Comparison of ENCODE assay signal across 32 cellular contexts in genomic region chr2:12400543-12400942, GRCh38.
"Had no signal": no experiment of that assay in that cellular context is flagged by ENCODE, and none has a peak within 500 bp of the region (broad histone marks: within the 10 kb centered on the region; RNA-seq: fewer than 3 reads in every experiment).

No MANE protein-coding gene starts in this region.

- H3K4me3 ChIP-seq: adrenal gland, body of pancreas, breast epithelium had no signal

- H3K36me3 Mint-ChIP-seq: activated naive CD8-positive, alpha-beta T cell treated with anti-CD3 and anti-CD28 coated beads for 36 hours had no signal

- H3K27ac ChIP-seq: adrenal gland, body of pancreas, brain microvascular endothelial cell, breast epithelium had no signal

- H3K27me3 ChIP-seq: adrenal gland, body of pancreas, brain microvascular endothelial cell, breast epithelium had no signal

- H3K27me3 Mint-ChIP-seq: activated B cell treated with CpG ODN at 0.5 μM for 24 hours; activated CD8-positive, alpha-beta T cell treated with anti-CD3 and anti-CD28 coated beads for 36 hours; activated naive CD8-positive, alpha-beta T cell treated with anti-CD3 and anti-CD28 coated beads for 36 hours; activated T-helper 17 cell treated with anti-CD3 and anti-CD28 coated beads, Interleukin-2, amount 50 U/mL, for 72 hours had no signal

- H3K4me1 Mint-ChIP-seq: activated CD4-positive, alpha-beta T cell treated with anti-CD3 and anti-CD28 coated beads, Interleukin-2, amount 10 ng/mL, durations not matched to agents 24 days and 14 days; activated naive CD8-positive, alpha-beta T cell treated with anti-CD3 and anti-CD28 coated beads for 36 hours; activated T-helper 17 cell treated with anti-CD3 and anti-CD28 coated beads, Interleukin-2, amount 50 U/mL, for 72 hours had no signal

- H3K27ac Mint-ChIP-seq: activated B cell treated with CpG ODN at 0.5 μM for 24 hours; activated CD4-positive, alpha-beta memory T cell treated with anti-CD3 and anti-CD28 coated beads for 36 hours; activated CD4-positive, alpha-beta T cell treated with anti-CD3 and anti-CD28 coated beads, Interleukin-2, amount 10 ng/mL, durations not matched to agents 24 days and 14 days; activated CD8-positive, alpha-beta T cell treated with anti-CD3 and anti-CD28 coated beads for 36 hours; activated naive CD4-positive, alpha-beta T cell treated with anti-CD3 and anti-CD28 coated beads for 36 hours; activated naive CD4-positive, alpha-beta T cell treated with anti-CD3 and anti-CD28 coated beads, Interleukin-2, amount 50 U/mL, for 72 hours; activated naive CD8-positive, alpha-beta T cell treated with anti-CD3 and anti-CD28 coated beads for 36 hours; activated T-cell treated with anti-CD3 and anti-CD28 coated beads, Interleukin-2, amount 50 U/mL, for 72 hours; activated T-helper 1 cell treated with anti-CD3 and anti-CD28 coated beads, Interleukin-12 subunit alpha, Interleukin-12 subunit beta, Interleukin-2, Interleukin-4 antibody, amounts not matched to agents 30 ng/mL and 10 ng/mL and 1 ng/mL, durations not matched to agents 14 hours and 24 hours and 36 hours; activated T-helper 17 cell treated with anti-CD3 and anti-CD28 coated beads, Interleukin-2, amount 50 U/mL, for 72 hours; T-helper 2 cell treated with Interferon-gamma antibody and Interleukin-4, amounts not matched to agents 5 μg/mL and 100 μg/mL, for 36 hours had no signal

- H3K4me1 ChIP-seq: adrenal gland, body of pancreas, breast epithelium had no signal

- DNase-seq: activated B cell treated with CpG ODN at 0.5 μM for 24 hours; activated CD4-positive, alpha-beta memory T cell treated with anti-CD3 and anti-CD28 coated beads for 36 hours; activated CD4-positive, alpha-beta T cell treated with anti-CD3 and anti-CD28 coated beads for 4 hours; activated CD4-positive, alpha-beta T cell treated with anti-CD3 and anti-CD28 coated beads, Interleukin-2, amount 10 ng/mL, durations not matched to agents 24 days and 14 days; activated CD4-positive, alpha-beta T cell treated with anti-CD3 and anti-CD28 coated beads, Interleukin-2, amount 50 U/mL, for 1 hour; activated CD4-positive, alpha-beta T cell treated with anti-CD3 and anti-CD28 coated beads, Interleukin-2, amount 50 U/mL, for 4 hours; activated CD4-positive, CD25-positive, alpha-beta regulatory T cell treated with anti-CD3 and anti-CD28 coated beads, Interleukin-2, amount 50 U/mL, for 72 hours; activated CD8-positive, alpha-beta memory T cell treated with anti-CD3 and anti-CD28 coated beads, Interleukin-2, amount 50 U/mL, for 4 hours; activated CD8-positive, alpha-beta T cell treated with anti-CD3 and anti-CD28 coated beads for 36 hours; activated effector memory CD4-positive, alpha-beta T cell treated with anti-CD3 and anti-CD28 coated beads, Interleukin-2, amount 50 U/mL, for 16 hours; activated gamma-delta T cell treated with Interleukin-2 at 50 U/mL for 16 hours; activated naive CD4-positive, alpha-beta T cell; activated naive CD4-positive, alpha-beta T cell treated with anti-CD3 and anti-CD28 coated beads for 36 hours; activated naive CD4-positive, alpha-beta T cell treated with anti-CD3 and anti-CD28 coated beads, Interleukin-2, amount 50 U/mL, for 16 hours; activated naive CD8-positive, alpha-beta T cell treated with anti-CD3 and anti-CD28 coated beads for 36 hours; activated T-cell treated with anti-CD3 and anti-CD28 coated beads for 4 hours; activated T-cell treated with anti-CD3 and anti-CD28 coated beads, Interleukin-2, amount 50 U/mL, for 1 hour; activated T-cell treated with anti-CD3 and anti-CD28 coated beads, Interleukin-2, amount 50 U/mL, for 4 hours; activated T-cell treated with anti-CD3 and anti-CD28 coated beads, Interleukin-2, amount 50 U/mL, for 72 hours; amniotic stem cell; aorta; body of pancreas; brain microvascular endothelial cell; central memory CD4-positive, alpha-beta T cell; T-helper 2 cell; T-helper 9 cell had no signal

- H3K9me3 ChIP-seq: adrenal gland, body of pancreas, breast epithelium had no signal

- H3K36me3 ChIP-seq: adrenal gland, brain microvascular endothelial cell, breast epithelium had no signal

- H3K4me3 Mint-ChIP-seq: activated B cell treated with CpG ODN at 0.5 μM for 24 hours; activated CD4-positive, alpha-beta memory T cell treated with anti-CD3 and anti-CD28 coated beads for 36 hours; activated CD4-positive, alpha-beta T cell treated with anti-CD3 and anti-CD28 coated beads, Interleukin-2, amount 10 ng/mL, durations not matched to agents 24 days and 14 days; activated CD8-positive, alpha-beta T cell treated with anti-CD3 and anti-CD28 coated beads for 36 hours; activated naive CD4-positive, alpha-beta T cell treated with anti-CD3 and anti-CD28 coated beads for 36 hours; activated naive CD8-positive, alpha-beta T cell treated with anti-CD3 and anti-CD28 coated beads for 36 hours; activated T-cell treated with anti-CD3 and anti-CD28 coated beads, Interleukin-2, amount 50 U/mL, for 4 hours; activated T-cell treated with anti-CD3 and anti-CD28 coated beads, Interleukin-2, amount 50 U/mL, for 72 hours; activated T-helper 1 cell treated with anti-CD3 and anti-CD28 coated beads, Interleukin-12 subunit alpha, Interleukin-12 subunit beta, Interleukin-2, Interleukin-4 antibody, amounts not matched to agents 30 ng/mL and 10 ng/mL and 1 ng/mL, durations not matched to agents 14 hours and 24 hours and 36 hours; activated T-helper 17 cell treated with anti-CD3 and anti-CD28 coated beads, Interleukin-2, amount 50 U/mL, for 72 hours; T-helper 2 cell treated with Interferon-gamma antibody and Interleukin-4, amounts not matched to agents 5 μg/mL and 100 μg/mL, for 36 hours had no signal
